1 cellular context compared by ENCODE assay signal in the genomic region with DNA sequence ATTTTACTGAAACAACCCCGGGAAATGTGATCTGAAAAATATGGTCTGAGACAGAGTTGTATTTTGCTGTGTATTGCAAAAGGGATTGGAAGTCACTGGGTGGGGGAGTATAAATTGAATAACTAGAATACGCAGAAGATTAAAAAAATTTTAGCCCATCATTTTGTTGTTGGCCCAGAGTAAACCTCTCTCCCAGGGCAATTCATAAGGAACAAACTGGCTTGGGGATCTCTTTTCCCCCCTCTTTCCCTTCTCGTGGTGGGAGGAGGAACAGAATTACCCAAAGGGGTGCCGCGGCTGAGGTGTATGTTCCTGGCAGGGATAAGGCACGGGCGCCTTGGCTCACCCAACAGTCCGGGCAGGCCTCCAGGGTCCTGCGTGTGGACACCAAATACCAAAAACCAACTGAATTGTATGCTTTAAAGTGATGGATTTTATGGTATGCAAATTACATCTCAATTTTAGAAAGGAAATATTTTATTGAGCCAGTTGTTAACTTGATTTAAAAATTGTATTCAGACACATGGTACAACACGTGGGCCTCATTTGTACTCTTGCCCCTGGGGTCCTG.
TF ChIP-seq lines count a peak whose summit lies in the region.

No MANE protein-coding gene starts in this region.

TF ChIP-seq in HepG2, 621 proteins besides CTCF, POLR2A, EP300 and RAD21 (continued from another document):
- TF ChIP-seq, protein P1, sequence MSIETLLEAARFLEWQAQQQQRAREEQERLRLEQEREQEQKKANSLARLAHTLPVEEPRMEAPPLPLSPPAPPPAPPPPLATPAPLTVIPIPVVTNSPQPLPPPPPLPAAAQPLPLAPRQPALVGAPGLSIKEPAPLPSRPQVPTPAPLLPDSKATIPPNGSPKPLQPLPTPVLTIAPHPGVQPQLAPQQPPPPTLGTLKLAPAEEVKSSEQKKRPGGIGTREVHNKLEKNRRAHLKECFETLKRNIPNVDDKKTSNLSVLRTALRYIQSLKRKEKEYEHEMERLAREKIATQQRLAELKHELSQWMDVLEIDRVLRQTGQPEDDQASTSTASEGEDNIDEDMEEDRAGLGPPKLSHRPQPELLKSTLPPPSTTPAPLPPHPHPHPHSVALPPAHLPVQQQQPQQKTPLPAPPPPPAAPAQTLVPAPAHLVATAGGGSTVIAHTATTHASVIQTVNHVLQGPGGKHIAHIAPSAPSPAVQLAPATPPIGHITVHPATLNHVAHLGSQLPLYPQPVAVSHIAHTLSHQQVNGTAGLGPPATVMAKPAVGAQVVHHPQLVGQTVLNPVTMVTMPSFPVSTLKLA (IDR thresholded peaks at IDR 0.05): peak; percentile 75
- TF ChIP-seq ZNF451 (CRISPR knock-in tag; IDR thresholded peaks at IDR 0.05): 0 out of 2 replicates have a peak, but pooled peaks have one; percentile 34
- TF ChIP-seq NFE2 (CRISPR knock-in tag; IDR thresholded peaks at IDR 0.05): no peak
- 0 out of 2 replicates have a peak, but pooled peaks have one; percentile 6 for TF ChIP-seq ZNF605 (CRISPR knock-in tag; IDR thresholded peaks at IDR 0.05)
- TF ChIP-seq HMG20B (CRISPR knock-in tag; conservative IDR thresholded peaks at IDR 0.05): 0 out of 2 replicates have a peak, but pooled peaks have one; percentile 18
- TF ChIP-seq, protein P2, sequence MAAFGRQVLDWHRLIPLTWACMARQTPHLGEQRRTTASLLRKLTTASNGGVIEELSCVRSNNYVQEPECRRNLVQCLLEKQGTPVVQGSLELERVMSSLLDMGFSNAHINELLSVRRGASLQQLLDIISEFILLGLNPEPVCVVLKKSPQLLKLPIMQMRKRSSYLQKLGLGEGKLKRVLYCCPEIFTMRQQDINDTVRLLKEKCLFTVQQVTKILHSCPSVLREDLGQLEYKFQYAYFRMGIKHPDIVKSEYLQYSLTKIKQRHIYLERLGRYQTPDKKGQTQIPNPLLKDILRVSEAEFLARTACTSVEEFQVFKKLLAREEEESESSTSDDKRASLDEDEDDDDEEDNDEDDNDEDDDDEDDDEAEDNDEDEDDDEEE (CRISPR knock-in tag; IDR thresholded peaks at IDR 0.05): no peak
